In the genomic region with DNA sequence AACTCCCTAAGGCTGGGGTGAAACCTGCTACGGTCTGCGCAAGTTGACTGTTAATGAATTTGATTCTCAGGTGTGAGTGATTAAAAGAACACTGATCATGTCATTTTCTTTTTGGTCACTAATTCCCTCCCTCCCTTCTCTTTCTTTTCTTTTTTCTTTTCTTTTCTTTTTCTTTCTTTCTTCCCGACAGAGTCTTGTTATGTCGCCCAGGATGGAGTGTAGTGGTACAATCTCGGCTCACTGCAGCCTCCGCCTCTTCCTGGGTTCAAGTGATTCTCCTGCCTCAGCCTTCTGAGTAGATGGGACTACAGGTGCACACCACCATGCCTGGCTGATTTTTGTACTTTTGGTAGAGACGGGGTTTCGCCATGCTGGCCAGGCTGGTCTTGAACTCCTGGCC, we compare ENCODE assay signal across 10 cellular contexts. TPM values are rescaled to one million over a fixed set of nuclear protein-coding genes. Genes with fewer than 3 reads are reported as not detected.
DNase-seq lines count a peak whose midpoint lies in the region; ATAC-seq and TF ChIP-seq lines count a peak whose summit lies in the region.
"Had no signal": no experiment of that assay in that cellular context is flagged by ENCODE, and none has a peak within 500 bp of the region (broad histone marks: within the 10 kb centered on the region; RNA-seq: fewer than 3 reads in every experiment).

No MANE protein-coding gene starts in this region.

- TF ChIP-seq CTCF in HFFc6 (IDR thresholded peaks at IDR 0.05): no peak
- no peak for TF ChIP-seq CTCF in fibroblast of pulmonary artery (IDR thresholded peaks at IDR 0.05; ENCODE audit: low read length, missing control alignments)
- no peak for TF ChIP-seq CTCF in smooth muscle cell (IDR thresholded peaks at IDR 0.05; ENCODE audit: borderline replicate concordance, insufficient read depth, poor library complexity, severe bottlenecking)

- peak overlapping the region; percentile 99 for H3K27ac Mint-ChIP-seq in HFFc6

- 88% methylated on average over 8 of the region's 8 CpGs for WGBS in smooth muscle cell (ENCODE audit: low lambda C conversion rate)

- H3K9me3 Mint-ChIP-seq in HFFc6: peaks cover 7% of the 10 kb centered on the region; the same call in 1 of the 2 replicates
- H3K9me3 Mint-ChIP-seq in activated T-cell treated with anti-CD3 and anti-CD28 coated beads, Interleukin-2, amount 50 U/mL, for 4 hours: no peaks in the 10 kb centered on the region

- H3K4me3 Mint-ChIP-seq in HFFc6: peak overlapping the region; percentile 92
- H3K4me3 Mint-ChIP-seq in activated T-cell treated with anti-CD3 and anti-CD28 coated beads, Interleukin-2, amount 50 U/mL, for 4 hours: peak overlapping the region; percentile 87

- peaks cover 66% of the 10 kb centered on the region for H4K20me1 ChIP-seq in smooth muscle cell (ENCODE audit: low read depth)

- H3K27ac ChIP-seq in smooth muscle cell (ENCODE audit: low read depth): peak overlapping the region; percentile 97
- H3K27ac ChIP-seq: KMS-11 had no signal

- peak overlapping the region; percentile 96 for H3K4me2 ChIP-seq in smooth muscle cell
- H3K4me2 ChIP-seq: KMS-11 had no signal

- H3K36me3 ChIP-seq in smooth muscle cell (ENCODE audit: low read depth): peaks cover 6% of the 10 kb centered on the region

- H3F3A ChIP-seq in smooth muscle cell (ENCODE audit: low read depth): peaks cover 14% of the 10 kb centered on the region

- peaks cover 80% of the 10 kb centered on the region for H3K4me1 Mint-ChIP-seq in HFFc6 (ENCODE audit: low read depth)
- H3K4me1 Mint-ChIP-seq in activated T-cell treated with anti-CD3 and anti-CD28 coated beads, Interleukin-2, amount 50 U/mL, for 4 hours (ENCODE audit: low read depth): peaks cover 81% of the 10 kb centered on the region

- H3K4me1 ChIP-seq in smooth muscle cell (ENCODE audit: low read depth): peaks cover 25% of the 10 kb centered on the region

- H2AFZ ChIP-seq in smooth muscle cell (ENCODE audit: low read depth): no peak overlapping the region

- H3K27me3 Mint-ChIP-seq in HFFc6 (ENCODE audit: insufficient read depth): peaks cover 46% of the 10 kb centered on the region
- H3K27me3 Mint-ChIP-seq in activated T-cell treated with anti-CD3 and anti-CD28 coated beads, Interleukin-2, amount 50 U/mL, for 4 hours (ENCODE audit: low read depth): no peaks in the 10 kb centered on the region

- H3K27me3 ChIP-seq in smooth muscle cell (ENCODE audit: low read depth): no peaks in the 10 kb centered on the region

- peak in 1 of 2 donors; percentile 20 for ATAC-seq in activated T-cell treated with anti-CD3 and anti-CD28 coated beads, Interleukin-2, amount 50 U/mL, for 4 hours
- ATAC-seq in GM19351 (IDR thresholded peaks at IDR 0.05; ENCODE audit: unreplicated experiment) (no peak), HG03139 (IDR thresholded peaks at IDR 0.05; ENCODE audit: unreplicated experiment) (no peak), GM18907 (IDR thresholded peaks at IDR 0.05; ENCODE audit: unreplicated experiment) (no peak)

- H3K79me2 ChIP-seq in smooth muscle cell (ENCODE audit: low read depth): peaks cover 73% of the 10 kb centered on the region

- H3K9me3 ChIP-seq in smooth muscle cell (replicated peaks; ENCODE audit: low read depth): no peaks in the 10 kb centered on the region

- H3K9ac ChIP-seq in smooth muscle cell (ENCODE audit: low read depth): peak overlapping the region; percentile 96
- H3K9ac ChIP-seq: KMS-11 had no signal

- peaks cover 65% of the 10 kb centered on the region for H3K36me3 Mint-ChIP-seq in HFFc6 (ENCODE audit: low read depth)
- H3K36me3 Mint-ChIP-seq in activated T-cell treated with anti-CD3 and anti-CD28 coated beads, Interleukin-2, amount 50 U/mL, for 4 hours (ENCODE audit: insufficient read depth): peaks cover 17% of the 10 kb centered on the region

- H3K4me3 ChIP-seq in fibroblast of pulmonary artery (replicated peaks; ENCODE audit: low read depth, low read length): peak overlapping the region; percentile 69
- peak overlapping the region; percentile 69 for H3K4me3 ChIP-seq in smooth muscle cell

- DNase-seq in HFFc6: no peak
- no peak for DNase-seq in activated T-cell treated with anti-CD3 and anti-CD28 coated beads, Interleukin-2, amount 50 U/mL, for 4 hours
- DNase-seq in fibroblast of pulmonary artery (ENCODE audit: low read depth): no peak
- DNase-seq in smooth muscle cell (lab: John Stamatoyannopoulos, UW; ENCODE audit: unreplicated experiment): no peak
- no peak for DNase-seq in NCI-H510A treated with DMSO at 0.1 percent for 48 hours (lab: John Stamatoyannopoulos, UW)
- DNase-seq: H7 had no signal

RNA-seq across cellular contexts. Expression of a gene that starts 2.6 kb away (rescaled TPM):
- 1,000 to 10,000 TPM in 4 of 6 experiments, 100 to 1,000 TPM in 2; 933 to 1,109 (median 1,040) TPM for total RNA-seq in HFFc6 (2021; fragmentation: NEBNext Ultra II Directional; extraction: Animal tissue kit (Norgen Biotek cat#: 25700))
- 10 to 100 TPM; 41.2 to 82.7 (median 55.9) TPM for total RNA-seq in activated T-cell treated with anti-CD3 and anti-CD28 coated beads, Interleukin-2, amount 50 U/mL, for 4 hours
- 897 and 967 TPM in 2 replicates for total RNA-seq in smooth muscle cell
- 266 and 573 TPM in 2 replicates for polyA plus RNA-seq in smooth muscle cell

Comparison
In these comparisons a context has a peak if more than half of its experiments do, and no peak if none do; other contexts are left out.
1. RNA of a gene that starts 2.6 kb away (total RNA-seq): 933 to 1,109 TPM in HFFc6 and 897 to 967 TPM in smooth muscle cell; 41.2 to 82.7 TPM in activated T-cell treated with anti-CD3 and anti-CD28 coated beads, Interleukin-2, amount 50 U/mL, for 4 hours; every median in the first group is over 10 times any median in the second.